ENCODE assay signal across 8 cellular contexts in the genomic region with DNA sequence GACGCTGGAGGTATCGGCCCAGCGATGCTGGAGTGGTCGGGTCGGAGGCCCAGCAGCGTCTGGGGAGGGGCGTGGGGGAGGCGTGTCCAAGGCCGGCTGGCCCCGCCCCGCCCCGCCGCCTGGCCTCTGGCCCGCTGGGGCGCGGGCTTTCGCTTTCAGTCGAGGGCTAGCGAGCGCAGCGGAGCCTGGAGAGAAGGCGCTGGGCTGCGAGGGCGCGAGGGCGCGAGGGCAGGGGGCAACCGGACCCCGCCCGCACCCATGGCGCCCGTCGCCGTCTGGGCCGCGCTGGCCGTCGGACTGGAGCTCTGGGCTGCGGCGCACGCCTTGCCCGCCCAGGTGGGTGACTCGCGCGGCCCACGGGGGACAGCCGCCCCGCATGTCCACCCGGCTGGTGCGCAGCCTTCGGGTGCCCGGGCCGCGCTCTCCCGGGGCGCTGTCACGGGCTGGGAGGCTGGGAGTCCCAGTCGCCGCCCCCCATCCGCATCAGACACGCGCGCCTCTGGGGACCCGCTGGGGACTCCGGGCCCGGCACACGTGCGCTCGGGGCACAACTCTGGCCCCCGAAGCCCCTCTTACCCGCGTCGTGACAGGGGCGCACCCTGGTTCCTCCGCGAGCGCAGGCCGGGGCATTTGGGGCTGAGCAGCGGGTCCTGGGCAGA. TPM values are rescaled to one million over a fixed set of nuclear protein-coding genes. Genes with fewer than 3 reads are reported as not detected.
DNase-seq lines count a peak whose midpoint lies in the region; ATAC-seq and TF ChIP-seq lines count a peak whose summit lies in the region.

TSS of gene TNFRSF1B (plus strand) at position 158 of the 659 bp plus-strand sequence. CDS start at position 259, 101 bp downstream.

- H3K9me3 ChIP-seq in body of pancreas: no peaks in the 10 kb centered on the region

- no peaks in the 10 kb centered on the region for H3K27me3 ChIP-seq in body of pancreas

- H3K4me1 ChIP-seq in body of pancreas: peaks cover 18% of the 10 kb centered on the region

- no peaks in the 10 kb centered on the region for H3K36me3 ChIP-seq in body of pancreas (replicated peaks in 1 of 2; ENCODE audit: insufficient read depth in 1 of 2, low read depth in 2 of 2)

- peak within 1 kb of the TSS in 1 of 2 donors; percentile 33 for H3K4me3 ChIP-seq in body of pancreas

- no peak for TF ChIP-seq CTCF in body of pancreas (IDR thresholded peaks at IDR 0.05)

- DNase-seq in NCI-H345 (lab: John Stamatoyannopoulos, UW) (peak; percentile 10), NCI-H345 treated with DMSO at 0.1 percent for 48 hours (lab: John Stamatoyannopoulos, UW; ENCODE audit: unreplicated experiment) (no peak), T-helper 22 cell (ENCODE audit: low read depth) (peak; percentile 41), body of pancreas (peak; percentile 35 to 56 (median 49)), iPS-NIHi11 (ENCODE audit: low spot score) (peak; percentile 96), NCI-H1048 (lab: John Stamatoyannopoulos, UW) (no peak)
- DNase-seq in stimulated activated CD4-positive, alpha-beta T cell treated with anti-CD3 and anti-CD28 coated beads, Interleukin-15, amount 100 ng/mL, for 24 hours: peak; percentile 85

- ATAC-seq in HG03139 (IDR thresholded peaks at IDR 0.05; ENCODE audit: unreplicated experiment) (peak; percentile 51), body of pancreas (peak; percentile 64)

- peak within 1 kb of the TSS in 3 of 4 donors; percentile 51 to 75 (median 61) for H3K27ac ChIP-seq in body of pancreas

- WGBS in body of pancreas, 2 donors: 5% methylated on average over 4 to 36 of the region's 79 CpGs

- TF ChIP-seq POLR2A in body of pancreas (IDR thresholded peaks at IDR 0.05): peak in 2 of 3 donors; percentile 16 to 61

- intact Hi-C loops in body of pancreas (cut with DNase I): no loop called here

RNA-seq across cellular contexts. Expression of gene TNFRSF1B, which starts in this region (rescaled TPM):
- total RNA-seq in body of pancreas: 10 to 100 TPM; 13.7 to 28.7 TPM

Comparison
In these comparisons a context has a peak if more than half of its experiments do, and no peak if none do; other contexts are left out.
1. DNase-seq: peak in NCI-H345 (single experiment), T-helper 22 cell (single experiment), body of pancreas (4 of 4), iPS-NIHi11 (single experiment) and stimulated activated CD4-positive, alpha-beta T cell treated with anti-CD3 and anti-CD28 coated beads, Interleukin-15, amount 100 ng/mL, for 24 hours (single experiment); none in NCI-H345 treated with DMSO at 0.1 percent for 48 hours (single experiment) and NCI-H1048 (single experiment).